12 cellular contexts compared by ENCODE assay signal in the genomic region with DNA sequence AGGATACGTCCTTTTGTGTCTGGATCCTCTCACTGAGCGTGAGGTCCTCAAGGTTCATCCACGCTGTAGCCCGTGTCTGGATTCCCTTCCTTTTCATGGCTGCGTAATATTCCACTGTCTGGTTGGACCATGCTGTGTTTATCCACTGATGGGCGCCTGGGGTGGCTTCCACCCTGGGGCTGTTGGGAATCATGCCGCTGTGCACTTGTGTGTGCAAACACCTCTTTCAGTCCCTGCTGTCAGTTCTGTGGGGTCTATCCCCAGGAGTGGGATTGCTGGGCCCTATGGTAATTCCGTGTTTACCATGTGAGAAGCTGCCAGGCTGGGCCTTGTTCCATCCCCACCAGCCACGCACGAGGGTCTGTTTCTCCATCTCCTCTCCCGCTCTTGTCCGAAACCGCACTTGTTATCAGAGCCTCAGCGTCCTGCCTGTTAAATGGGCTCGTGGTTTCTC.
"Had no signal": no experiment of that assay in that cellular context is flagged by ENCODE, and none has a peak within 500 bp of the region (broad histone marks: within the 10 kb centered on the region; RNA-seq: fewer than 3 reads in every experiment).

No MANE protein-coding gene starts in this region.

- FAIRE-seq: urothelium cell line had no signal

- ATAC-seq: stimulated activated naive CD8-positive, alpha-beta T cell treated with anti-CD3 and anti-CD28 coated beads, Interleukin-15, Interleukin-2, amounts not matched to agents 100 U/mL and 50 U/mL, for 24 hours had no signal

- H3K27ac Mint-ChIP-seq: activated CD4-positive, alpha-beta memory T cell treated with anti-CD3 and anti-CD28 coated beads, Interleukin-2, amount 10 ng/mL, durations not matched to agents 7 days and 5 days; activated naive CD4-positive, alpha-beta T cell treated with anti-CD3 and anti-CD28 coated beads for 36 hours; brain; progenitor cell of endocrine pancreas had no signal

- H3K4me3 Mint-ChIP-seq: activated CD4-positive, alpha-beta memory T cell treated with anti-CD3 and anti-CD28 coated beads, Interleukin-2, amount 10 ng/mL, durations not matched to agents 7 days and 5 days; activated naive CD4-positive, alpha-beta T cell treated with anti-CD3 and anti-CD28 coated beads for 36 hours; brain had no signal

- DNase-seq: activated CD4-positive, alpha-beta memory T cell treated with anti-CD3 and anti-CD28 coated beads, Interleukin-2, amount 10 ng/mL, durations not matched to agents 7 days and 5 days; activated CD4-positive, CD25-positive, alpha-beta regulatory T cell treated with anti-CD3 and anti-CD28 coated beads, Interleukin-2, amount 50 U/mL, for 72 hours; activated CD8-positive, alpha-beta memory T cell treated with anti-CD3 and anti-CD28 coated beads, Interleukin-2, amount 50 U/mL, for 48 hours; activated naive CD4-positive, alpha-beta T cell treated with anti-CD3 and anti-CD28 coated beads for 36 hours; dermis blood vessel endothelial cell; midbrain; nucleus accumbens; stimulated activated CD4-positive, alpha-beta T cell treated with anti-CD3 and anti-CD28 coated beads, Interleukin-2, amount 100 ng/mL, for 48 hours; stimulated activated naive CD8-positive, alpha-beta T cell treated with anti-CD3 and anti-CD28 coated beads, Interleukin-15, Interleukin-2, amounts not matched to agents 100 U/mL and 50 U/mL, for 24 hours had no signal

- H3K36me3 Mint-ChIP-seq: brain had no signal
